ENCODE assay signal across 1 cellular context in genomic region chr6:148430897-148431296, GRCh38.
TF ChIP-seq lines count a peak whose summit lies in the region.

No MANE protein-coding gene starts in this region.

TF ChIP-seq in GM23338, 12 proteins besides CTCF, POLR2A, EP300 and RAD21:
- TF ChIP-seq, protein P1, sequence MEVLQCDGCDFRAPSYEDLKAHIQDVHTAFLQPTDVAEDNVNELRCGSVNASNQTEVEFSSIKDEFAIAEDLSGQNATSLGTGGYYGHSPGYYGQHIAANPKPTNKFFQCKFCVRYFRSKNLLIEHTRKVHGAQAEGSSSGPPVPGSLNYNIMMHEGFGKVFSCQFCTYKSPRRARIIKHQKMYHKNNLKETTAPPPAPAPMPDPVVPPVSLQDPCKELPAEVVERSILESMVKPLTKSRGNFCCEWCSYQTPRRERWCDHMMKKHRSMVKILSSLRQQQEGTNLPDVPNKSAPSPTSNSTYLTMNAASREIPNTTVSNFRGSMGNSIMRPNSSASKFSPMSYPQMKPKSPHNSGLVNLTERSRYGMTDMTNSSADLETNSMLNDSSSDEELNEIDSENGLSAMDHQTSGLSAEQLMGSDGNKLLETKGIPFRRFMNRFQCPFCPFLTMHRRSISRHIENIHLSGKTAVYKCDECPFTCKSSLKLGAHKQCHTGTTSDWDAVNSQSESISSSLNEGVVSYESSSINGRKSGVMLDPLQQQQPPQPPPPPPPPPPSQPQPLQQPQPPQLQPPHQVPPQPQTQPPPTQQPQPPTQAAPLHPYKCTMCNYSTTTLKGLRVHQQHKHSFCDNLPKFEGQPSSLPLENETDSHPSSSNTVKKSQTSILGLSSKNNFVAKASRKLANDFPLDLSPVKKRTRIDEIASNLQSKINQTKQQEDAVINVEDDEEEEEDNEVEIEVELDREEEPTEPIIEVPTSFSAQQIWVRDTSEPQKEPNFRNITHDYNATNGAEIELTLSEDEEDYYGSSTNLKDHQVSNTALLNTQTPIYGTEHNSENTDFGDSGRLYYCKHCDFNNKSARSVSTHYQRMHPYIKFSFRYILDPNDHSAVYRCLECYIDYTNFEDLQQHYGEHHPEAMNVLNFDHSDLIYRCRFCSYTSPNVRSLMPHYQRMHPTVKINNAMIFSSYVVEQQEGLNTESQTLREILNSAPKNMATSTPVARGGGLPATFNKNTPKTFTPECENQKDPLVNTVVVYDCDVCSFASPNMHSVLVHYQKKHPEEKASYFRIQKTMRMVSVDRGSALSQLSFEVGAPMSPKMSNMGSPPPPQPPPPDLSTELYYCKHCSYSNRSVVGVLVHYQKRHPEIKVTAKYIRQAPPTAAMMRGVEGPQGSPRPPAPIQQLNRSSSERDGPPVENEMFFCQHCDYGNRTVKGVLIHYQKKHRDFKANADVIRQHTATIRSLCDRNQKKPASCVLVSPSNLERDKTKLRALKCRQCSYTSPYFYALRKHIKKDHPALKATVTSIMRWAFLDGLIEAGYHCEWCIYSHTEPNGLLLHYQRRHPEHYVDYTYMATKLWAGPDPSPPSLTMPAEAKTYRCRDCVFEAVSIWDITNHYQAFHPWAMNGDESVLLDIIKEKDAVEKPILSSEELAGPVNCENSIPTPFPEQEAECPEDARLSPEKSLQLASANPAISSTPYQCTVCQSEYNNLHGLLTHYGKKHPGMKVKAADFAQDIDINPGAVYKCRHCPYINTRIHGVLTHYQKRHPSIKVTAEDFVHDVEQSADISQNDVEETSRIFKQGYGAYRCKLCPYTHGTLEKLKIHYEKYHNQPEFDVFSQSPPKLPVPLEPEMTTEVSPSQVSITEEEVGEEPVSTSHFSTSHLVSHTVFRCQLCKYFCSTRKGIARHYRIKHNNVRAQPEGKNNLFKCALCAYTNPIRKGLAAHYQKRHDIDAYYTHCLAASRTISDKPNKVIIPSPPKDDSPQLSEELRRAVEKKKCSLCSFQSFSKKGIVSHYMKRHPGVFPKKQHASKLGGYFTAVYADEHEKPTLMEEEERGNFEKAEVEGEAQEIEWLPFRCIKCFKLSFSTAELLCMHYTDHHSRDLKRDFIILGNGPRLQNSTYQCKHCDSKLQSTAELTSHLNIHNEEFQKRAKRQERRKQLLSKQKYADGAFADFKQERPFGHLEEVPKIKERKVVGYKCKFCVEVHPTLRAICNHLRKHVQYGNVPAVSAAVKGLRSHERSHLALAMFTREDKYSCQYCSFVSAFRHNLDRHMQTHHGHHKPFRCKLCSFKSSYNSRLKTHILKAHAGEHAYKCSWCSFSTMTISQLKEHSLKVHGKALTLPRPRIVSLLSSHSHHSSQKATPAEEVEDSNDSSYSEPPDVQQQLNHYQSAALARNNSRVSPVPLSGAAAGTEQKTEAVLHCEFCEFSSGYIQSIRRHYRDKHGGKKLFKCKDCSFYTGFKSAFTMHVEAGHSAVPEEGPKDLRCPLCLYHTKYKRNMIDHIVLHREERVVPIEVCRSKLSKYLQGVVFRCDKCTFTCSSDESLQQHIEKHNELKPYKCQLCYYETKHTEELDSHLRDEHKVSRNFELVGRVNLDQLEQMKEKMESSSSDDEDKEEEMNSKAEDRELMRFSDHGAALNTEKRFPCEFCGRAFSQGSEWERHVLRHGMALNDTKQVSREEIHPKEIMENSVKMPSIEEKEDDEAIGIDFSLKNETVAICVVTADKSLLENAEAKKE (CRISPR knock-in tag; IDR thresholded peaks at IDR 0.05), result no peak
- TF ChIP-seq ZNF114 (CRISPR knock-in tag; IDR thresholded peaks at IDR 0.05) (no peak), EZH2phosphoT487 (IDR thresholded peaks at IDR 0.05; ENCODE audit: unreplicated experiment) (no peak), CREB1 (CRISPR knock-in tag; IDR thresholded peaks at IDR 0.05; ENCODE audit: low read depth) (no peak), EZH2 (IDR thresholded peaks at IDR 0.05; ENCODE audit: low read depth, unreplicated experiment) (no peak), JUNB (IDR thresholded peaks at IDR 0.05; ENCODE audit: unreplicated experiment) (no peak), ETS1 (IDR thresholded peaks at IDR 0.05) (no peak), REST (IDR thresholded peaks at IDR 0.05; ENCODE audit: unreplicated experiment) (no peak), STAT1 (IDR thresholded peaks at IDR 0.05; ENCODE audit: unreplicated experiment) (no peak), ZNF331 (CRISPR knock-in tag; IDR thresholded peaks at IDR 0.05; ENCODE audit: low read depth) (no peak), NANOG (IDR thresholded peaks at IDR 0.05; ENCODE audit: borderline replicate concordance) (no peak), POLR2AphosphoS5 (IDR thresholded peaks at IDR 0.05; ENCODE audit: low read depth) (no peak)
